12 cellular contexts compared by ENCODE assay signal in the genomic region with DNA sequence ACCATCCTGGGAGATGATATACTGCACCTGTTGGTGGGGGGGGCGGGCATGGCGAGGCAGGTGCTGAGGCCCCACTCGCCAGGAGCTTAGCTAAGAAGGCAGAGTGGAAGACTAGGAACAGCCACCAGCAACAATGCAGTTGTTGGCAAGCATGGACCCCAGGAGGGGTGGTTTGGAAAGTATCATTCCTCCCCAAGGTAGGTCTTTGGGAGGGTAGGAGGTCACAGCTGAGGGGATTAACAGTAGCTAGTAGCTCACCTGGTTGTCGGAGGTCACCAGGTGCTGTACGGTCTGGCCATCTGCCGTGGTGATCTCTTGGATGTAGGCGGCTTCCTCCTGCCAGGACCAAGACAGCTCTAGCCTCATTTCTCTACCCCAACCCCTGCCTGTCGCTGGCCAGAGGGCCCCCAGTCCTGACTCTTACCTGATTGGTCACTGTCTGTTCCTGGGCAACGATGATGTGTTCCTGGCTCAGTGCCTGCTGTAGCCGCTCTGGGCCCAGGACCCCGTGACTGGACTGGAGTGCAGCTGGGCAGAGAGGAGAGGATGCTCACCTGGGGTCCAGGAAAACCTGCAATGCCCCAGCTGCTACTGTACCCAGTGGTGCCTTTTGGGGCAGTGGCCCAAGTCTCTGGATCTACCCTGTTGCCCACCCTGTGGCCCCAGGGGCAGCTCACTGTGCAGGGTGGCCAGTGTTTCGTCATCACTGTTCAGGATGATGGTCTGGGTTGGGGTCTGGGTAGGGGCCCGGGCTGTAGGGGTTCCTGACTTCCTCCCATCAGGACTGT. TPM values are rescaled to one million over a fixed set of nuclear protein-coding genes. Genes with fewer than 3 reads are reported as not detected.
DNase-seq lines count a peak whose midpoint lies in the region; ATAC-seq, FAIRE-seq and TF ChIP-seq lines count a peak whose summit lies in the region.
"Had no signal": no experiment of that assay in that cellular context is flagged by ENCODE, and none has a peak within 500 bp of the region (broad histone marks: within the 10 kb centered on the region; RNA-seq: fewer than 3 reads in every experiment).

No MANE protein-coding gene starts in this region.

- POLR2A ChIA-PET in GM12878 (lab: Charles Lee): interaction anchor here (0.6 to 3.2 kb wide), 4 partner anchors 8 to 15 kb away, joined by 3 to 13 read pairs (median 4); no protein-coding TSS in a partner anchor

- intact Hi-C loops in Right ventricle myocardium inferior (cut with DNase I) (no loop called here), Right ventricle myocardium superior (cut with DNase I) (no loop called here), GM12878 (cut with micrococcal nuclease; ENCODE audit: unreplicated experiment) (no loop called here)

- no peaks in the 10 kb centered on the region for H3K27me3 Mint-ChIP-seq in type B pancreatic cell

- no peak overlapping the region for H2AFZ ChIP-seq in GM12878 (ENCODE audit: control insufficient read depth, low read depth, low read length)

- SMC1A ChIA-PET in GM12878 (lab: Charles Lee; ENCODE audit: uncharacterized antibody, unreplicated experiment): interaction anchor here (1.4 kb wide), 1 partner anchor 22 kb away, joined by 3 read pairs; a partner anchor contains a TSS

- no peaks in the 10 kb centered on the region for H3K27me3 ChIP-seq in GM12878 (replicated peaks in 1 of 2; ENCODE audit: control insufficient read depth in 2 of 2, insufficient read depth in 2 of 2, low read length in 1 of 2)

- WGBS in GM12878 (ENCODE audit: insufficient coverage, insufficient replicate concordance, low lambda C conversion rate, missing lambda C conversion rate): 85% methylated on average over 12 of the region's 13 CpGs

- H3K4me1 ChIP-seq in GM12878 (ENCODE audit: control insufficient read depth, insufficient read depth, low read length): peaks cover 3% of the 10 kb centered on the region; the same call in 1 of the 2 replicates

- no peak overlapping the region for H3K4me2 ChIP-seq in GM12878 (ENCODE audit: control insufficient read depth, insufficient read depth)

- peak overlapping the region; percentile 37 for H3K27ac Mint-ChIP-seq in type B pancreatic cell

- H3K4me1 Mint-ChIP-seq in type B pancreatic cell (ENCODE audit: unreplicated experiment): no peaks in the 10 kb centered on the region

- H3K27ac ChIP-seq in GM12878 (ENCODE audit: control insufficient read depth, insufficient read depth): no peak overlapping the region

- RAD21 ChIA-PET in GM12878 (lab: Charles Lee; ENCODE audit: unreplicated experiment): interaction anchor here (0.6 to 0.7 kb wide), 2 partner anchors 11 to 15 kb away, joined by 3 read pairs; no protein-coding TSS in a partner anchor

- H3K36me3 Mint-ChIP-seq in type B pancreatic cell: peaks cover 4% of the 10 kb centered on the region

- no peak for ATAC-seq in Right ventricle myocardium inferior
- no peak for ATAC-seq in Right ventricle myocardium superior (ENCODE audit: poor library complexity)
- no peak for ATAC-seq in GM12878
- no peak for ATAC-seq in HG02938 (IDR thresholded peaks at IDR 0.05; ENCODE audit: unreplicated experiment)

- FAIRE-seq in GM12878 (lab: Jason Lieb, UNC): no peak
- FAIRE-seq: islet of Langerhans had no signal

- no peaks in the 10 kb centered on the region for H3K79me2 ChIP-seq in GM12878 (ENCODE audit: control insufficient read depth, insufficient read depth, low read length)

- in situ Hi-C loops in GM12878 (cut with MboI): no loop called here

- BruUV-seq in GM12878 (replicated peaks; lab: Mats Ljungman, UMichigan): no TSS peak

- no peak overlapping the region for H3K4me3 ChIP-seq in GM12878

- H3K36me3 ChIP-seq in GM12878 (ENCODE audit: control insufficient read depth in 2 of 2, insufficient read depth in 2 of 2, low read length in 1 of 2): peaks cover 14 to 59% of the 10 kb centered on the region in 2 experiments

- CTCF ChIA-PET in GM12878 (lab: Yijun Ruan, JAX): interaction anchor here (1.2 to 8.0 kb wide), 2 partner anchors 12 to 20 kb away, joined by 4 to 33 read pairs; no protein-coding TSS in a partner anchor

- no peak for TF ChIP-seq EP300 in GM12878 (IDR thresholded peaks at IDR 0.05; ENCODE audit: borderline replicate concordance in 1 of 2, control insufficient read depth in 1 of 2, low read depth in 2 of 2, low read length in 2 of 2)

- no peaks in the 10 kb centered on the region for H4K20me1 ChIP-seq in GM12878 (ENCODE audit: control insufficient read depth, insufficient read depth)

- DNase-seq in Right ventricle myocardium inferior (ENCODE audit: missing footprints) (peak; percentile 56), Right ventricle myocardium superior (no peak), GM12878 (ENCODE audit: low read depth, low spot score) (no peak), type B pancreatic cell (ENCODE audit: extremely low spot score, unreplicated experiment) (no peak), NCI-H1048 (lab: John Stamatoyannopoulos, UW) (no peak)
- DNase-seq: activated CD8-positive, alpha-beta memory T cell treated with anti-CD3 and anti-CD28 coated beads for 24 hours; dermis blood vessel endothelial cell; NCI-H510A treated with DMSO at 0.1 percent for 48 hours; stimulated activated CD4-positive, alpha-beta T cell treated with anti-CD3 and anti-CD28 coated beads, Interleukin-2, amount 100 ng/mL, for 24 hours; stimulated activated naive CD4-positive, alpha-beta T cell treated with Interleukin-2 at 50 U/mL for 16 hours had no signal

- no peak overlapping the region for H3K9ac ChIP-seq in GM12878 (ENCODE audit: control insufficient read depth, insufficient read depth, low read length)

- H3K4me3 Mint-ChIP-seq in type B pancreatic cell: no peak overlapping the region

- H3K9me3 ChIP-seq in GM12878 (replicated peaks; ENCODE audit: control insufficient read depth, insufficient read depth, low read length): no peaks in the 10 kb centered on the region

- peak; percentile 33 for TF ChIP-seq POLR2A in GM12878 (IDR thresholded peaks at IDR 0.05; ENCODE audit: low read depth, low read length)

- no peak for TF ChIP-seq RAD21 in GM12878 (IDR thresholded peaks at IDR 0.05; ENCODE audit: insufficient read depth, low read depth, low read length)

- no peaks in the 10 kb centered on the region for H3K9me3 Mint-ChIP-seq in type B pancreatic cell

- TF ChIP-seq CTCF in GM12878 (IDR thresholded peaks at IDR 0.05 in 2 of 3, conservative IDR thresholded peaks at IDR 0.05 in 1 of 3; ENCODE audit: control insufficient read depth in 2 of 3, extremely low read depth in 1 of 3, insufficient read depth in 1 of 3, low read depth in 3 of 3, low read length in 3 of 3): no peak
- no peak for TF ChIP-seq CTCF in type B pancreatic cell (conservative IDR thresholded peaks at IDR 0.05)

RNA-seq across cellular contexts. Expression of a gene that starts 15.3 kb away (rescaled TPM):
- total RNA-seq in Right ventricle myocardium inferior: 22.5 TPM
- 21.8 TPM for total RNA-seq in Right ventricle myocardium superior
- 23.3 and 27.4 TPM in 2 replicates for total RNA-seq in GM12878 (2013; cell fraction: nucleolus; rRNA removed)
- 13.8 and 14.3 TPM in 2 replicates for total RNA-seq in GM12878 (2014; rRNA removed)
- 7.7 and 9.9 TPM in 2 replicates for total RNA-seq in GM12878 (2014; rRNA removed; fragmentation: Illumina TruSeq; extraction: Trizol)
- total RNA-seq in GM12878 (2021): 29.2 and 29.9 TPM in 2 replicates
- polyA plus RNA-seq in GM12878 (2011; ENCODE audit: low read depth): 18.3 TPM
- 9.6 and 13.3 TPM in 2 replicates for polyA plus RNA-seq in GM12878 (2011; rRNA removed)
- 23.5 and 24.0 TPM in 2 replicates for polyA plus RNA-seq in GM12878 (2011; cell fraction: cytosol; rRNA removed)
- polyA plus RNA-seq in GM12878 (2011; cell fraction: nucleus; rRNA removed): 53.5 and 55.4 TPM in 2 replicates
- polyA plus RNA-seq in GM12878 (2012): 26.9 and 34.4 TPM in 2 replicates
- polyA plus RNA-seq in GM12878 (2014; fragmentation: Illumina TruSeq; extraction: Trizol): 13.4 and 23.4 TPM in 2 replicates
- 10 to 100 TPM in 1 of 2 experiments, 1 to 10 TPM in 1; 8.4 to 10.1 TPM for polyA plus RNA-seq in GM12878 (2014; fragmentation: Nextera tagmentation; extraction: Ambion mirVana)
- 21.4 and 22.5 TPM in 2 replicates for polyA plus RNA-seq in GM12878 (2014; rRNA removed)
- 10 to 100 TPM; 32.7 to 32.9 TPM for polyA plus RNA-seq in GM12878 (2016; fragmentation: Nextera tagmentation; extraction: Ambion mirVana)
- polyA minus RNA-seq in GM12878 (2011; rRNA and poly(A)+ RNA removed): 15.1 and 24.4 TPM in 2 replicates
- polyA minus RNA-seq in GM12878 (2011; cell fraction: cytosol; rRNA and poly(A)+ RNA removed): 9.4 and 9.8 TPM in 2 replicates
- polyA minus RNA-seq in GM12878 (2011; cell fraction: nucleus; rRNA and poly(A)+ RNA removed): 27.7 and 40.9 TPM in 2 replicates
- 35.0 and 37.6 TPM in 2 replicates for total RNA-seq in type B pancreatic cell (ENCODE audit: low replicate concordance)

RNA-seq across cellular contexts. Expression of a gene that starts 22.3 kb away (rescaled TPM):
- 9.7 TPM for total RNA-seq in Right ventricle myocardium inferior
- 7.6 TPM for total RNA-seq in Right ventricle myocardium superior
- total RNA-seq in GM12878 (2013; cell fraction: nucleolus; rRNA removed): 110 and 127 TPM in 2 replicates
- total RNA-seq in GM12878 (2014; rRNA removed): 19.9 and 24.2 TPM in 2 replicates
- total RNA-seq in GM12878 (2014; rRNA removed; fragmentation: Illumina TruSeq; extraction: Trizol): 10.5 and 12.3 TPM in 2 replicates
- total RNA-seq in GM12878 (2021): 25.0 and 30.1 TPM in 2 replicates
- polyA plus RNA-seq in GM12878 (2011; ENCODE audit: low read depth): 6.9 TPM
- 5.0 and 11.4 TPM in 2 replicates for polyA plus RNA-seq in GM12878 (2011; rRNA removed)
- 13.1 and 18.1 TPM in 2 replicates for polyA plus RNA-seq in GM12878 (2011; cell fraction: cytosol; rRNA removed)
- 80.6 and 103 TPM in 2 replicates for polyA plus RNA-seq in GM12878 (2011; cell fraction: nucleus; rRNA removed)
- polyA plus RNA-seq in GM12878 (2012): 13.7 and 15.3 TPM in 2 replicates
- 3.4 and 12.5 TPM in 2 replicates for polyA plus RNA-seq in GM12878 (2014; fragmentation: Illumina TruSeq; extraction: Trizol)
- polyA plus RNA-seq in GM12878 (2014; fragmentation: Nextera tagmentation; extraction: Ambion mirVana): 1 to 10 TPM in 1 of 2 experiments, under 1 TPM in 1; 0.74 to 1.2 TPM
- polyA plus RNA-seq in GM12878 (2014; rRNA removed): 24.8 and 27.2 TPM in 2 replicates
- 10 to 100 TPM; 16.5 to 19.5 TPM for polyA plus RNA-seq in GM12878 (2016; fragmentation: Nextera tagmentation; extraction: Ambion mirVana)
- polyA minus RNA-seq in GM12878 (2011; rRNA and poly(A)+ RNA removed): 28.2 and 32.4 TPM in 2 replicates
- polyA minus RNA-seq in GM12878 (2011; cell fraction: cytosol; rRNA and poly(A)+ RNA removed): 6.3 and 9.9 TPM in 2 replicates
- 45.3 and 81.1 TPM in 2 replicates for polyA minus RNA-seq in GM12878 (2011; cell fraction: nucleus; rRNA and poly(A)+ RNA removed)
- 19.9 and 23.6 TPM in 2 replicates for total RNA-seq in type B pancreatic cell (ENCODE audit: low replicate concordance)

RNA-seq across cellular contexts. Expression of a gene that starts 37.8 kb away (rescaled TPM):
- total RNA-seq in Right ventricle myocardium inferior: 156 TPM
- total RNA-seq in Right ventricle myocardium superior: 118 TPM
- 14.6 and 15.7 TPM in 2 replicates for total RNA-seq in GM12878 (2013; cell fraction: nucleolus; rRNA removed)
- total RNA-seq in GM12878 (2014; rRNA removed): 9.2 and 10.6 TPM in 2 replicates
- total RNA-seq in GM12878 (2014; rRNA removed; fragmentation: Illumina TruSeq; extraction: Trizol): 4.0 and 4.1 TPM in 2 replicates
- 9.7 and 10.8 TPM in 2 replicates for total RNA-seq in GM12878 (2021)
- 5.7 TPM for polyA plus RNA-seq in GM12878 (2011; ENCODE audit: low read depth)
- 3.1 and 4.9 TPM in 2 replicates for polyA plus RNA-seq in GM12878 (2011; rRNA removed)
- 8.8 and 9.1 TPM in 2 replicates for polyA plus RNA-seq in GM12878 (2011; cell fraction: cytosol; rRNA removed)
- 4.1 and 4.6 TPM in 2 replicates for polyA plus RNA-seq in GM12878 (2011; cell fraction: nucleus; rRNA removed)
- polyA plus RNA-seq in GM12878 (2012): 11.3 and 16.6 TPM in 2 replicates
- polyA plus RNA-seq in GM12878 (2014; fragmentation: Illumina TruSeq; extraction: Trizol): 2.6 and 6.1 TPM in 2 replicates
- 1 to 10 TPM; 1.6 TPM for polyA plus RNA-seq in GM12878 (2014; fragmentation: Nextera tagmentation; extraction: Ambion mirVana)
- polyA plus RNA-seq in GM12878 (2014; rRNA removed): 9.1 and 9.9 TPM in 2 replicates
- polyA plus RNA-seq in GM12878 (2016; fragmentation: Nextera tagmentation; extraction: Ambion mirVana): 10 to 100 TPM; 12.4 to 17.0 TPM
- 2.6 and 6.4 TPM in 2 replicates for polyA minus RNA-seq in GM12878 (2011; rRNA and poly(A)+ RNA removed)
- polyA minus RNA-seq in GM12878 (2011; cell fraction: cytosol; rRNA and poly(A)+ RNA removed): 0.62 and 0.94 TPM in 2 replicates
- 0.77 and 1.5 TPM in 2 replicates for polyA minus RNA-seq in GM12878 (2011; cell fraction: nucleus; rRNA and poly(A)+ RNA removed)
- total RNA-seq in type B pancreatic cell (ENCODE audit: low replicate concordance): 40.7 and 96.5 TPM in 2 replicates

RNA-seq across cellular contexts. Expression of a gene that starts 58.6 kb away (rescaled TPM):
- 113 TPM for total RNA-seq in Right ventricle myocardium inferior
- total RNA-seq in Right ventricle myocardium superior: 113 TPM
- 84.3 and 84.6 TPM in 2 replicates for total RNA-seq in GM12878 (2013; cell fraction: nucleolus; rRNA removed)
- total RNA-seq in GM12878 (2014; rRNA removed): 21.6 and 29.1 TPM in 2 replicates
- 19.5 and 21.7 TPM in 2 replicates for total RNA-seq in GM12878 (2014; rRNA removed; fragmentation: Illumina TruSeq; extraction: Trizol)
- 41.5 and 42.1 TPM in 2 replicates for total RNA-seq in GM12878 (2021)
- 20.7 TPM for polyA plus RNA-seq in GM12878 (2011; ENCODE audit: low read depth)
- polyA plus RNA-seq in GM12878 (2011; rRNA removed): 16.3 and 30.3 TPM in 2 replicates
- 50.5 and 59.5 TPM in 2 replicates for polyA plus RNA-seq in GM12878 (2011; cell fraction: cytosol; rRNA removed)
- polyA plus RNA-seq in GM12878 (2011; cell fraction: nucleus; rRNA removed): 150 and 165 TPM in 2 replicates
- polyA plus RNA-seq in GM12878 (2012): 37.9 and 40.3 TPM in 2 replicates
- polyA plus RNA-seq in GM12878 (2014; fragmentation: Illumina TruSeq; extraction: Trizol): 37.9 and 47.1 TPM in 2 replicates
- polyA plus RNA-seq in GM12878 (2014; fragmentation: Nextera tagmentation; extraction: Ambion mirVana): 1 to 10 TPM; 7.1 to 8.6 TPM
- 42.2 and 44.1 TPM in 2 replicates for polyA plus RNA-seq in GM12878 (2014; rRNA removed)
- 10 to 100 TPM; 61.0 to 67.0 TPM for polyA plus RNA-seq in GM12878 (2016; fragmentation: Nextera tagmentation; extraction: Ambion mirVana)
- polyA minus RNA-seq in GM12878 (2011; rRNA and poly(A)+ RNA removed): 50.5 and 51.0 TPM in 2 replicates
- 19.1 and 22.4 TPM in 2 replicates for polyA minus RNA-seq in GM12878 (2011; cell fraction: cytosol; rRNA and poly(A)+ RNA removed)
- 56.5 and 84.8 TPM in 2 replicates for polyA minus RNA-seq in GM12878 (2011; cell fraction: nucleus; rRNA and poly(A)+ RNA removed)
- 142 and 174 TPM in 2 replicates for total RNA-seq in type B pancreatic cell (ENCODE audit: low replicate concordance)

RNA-seq across cellular contexts. Expression of a gene that starts 58.7 kb away (rescaled TPM):
- total RNA-seq in Right ventricle myocardium inferior (5.0 TPM), Right ventricle myocardium superior (6.5 TPM), GM12878 (2014; rRNA removed) (5.8 and 7.0 TPM in 2 replicates), GM12878 (2014; rRNA removed; fragmentation: Illumina TruSeq; extraction: Trizol) (1.2 TPM in 2 replicates), GM12878 (2021) (4.7 and 5.7 TPM in 2 replicates), type B pancreatic cell (ENCODE audit: low replicate concordance) (6.4 TPM in 2 replicates)
- total RNA-seq in GM12878 (2013; cell fraction: nucleolus; rRNA removed): 9.5 and 9.7 TPM in 2 replicates
- 0.46 TPM for polyA plus RNA-seq in GM12878 (2011; ENCODE audit: low read depth)
- polyA plus RNA-seq in GM12878 (2011; rRNA removed) (0.42 and 0.53 TPM in 2 replicates), GM12878 (2014; fragmentation: Illumina TruSeq; extraction: Trizol) (1.0 TPM in 1 of 2 replicates, not detected in the other), GM12878 (2014; fragmentation: Nextera tagmentation; extraction: Ambion mirVana) (1 to 10 TPM in 1 of 2 experiments, under 1 TPM in 1; 0.97 to 1.8 TPM), GM12878 (2014; rRNA removed) (6.5 and 6.9 TPM in 2 replicates), GM12878 (2016; fragmentation: Nextera tagmentation; extraction: Ambion mirVana) (1 to 10 TPM; 3.7 to 4.1 TPM)
- 1.3 and 2.1 TPM in 2 replicates for polyA plus RNA-seq in GM12878 (2011; cell fraction: cytosol; rRNA removed)
- polyA plus RNA-seq in GM12878 (2011; cell fraction: nucleus; rRNA removed): 2.0 and 2.8 TPM in 2 replicates
- 2.4 and 3.4 TPM in 2 replicates for polyA plus RNA-seq in GM12878 (2012)
- 0.22 and 2.3 TPM in 2 replicates for polyA minus RNA-seq in GM12878 (2011; rRNA and poly(A)+ RNA removed)
- polyA minus RNA-seq in GM12878 (2011; cell fraction: cytosol; rRNA and poly(A)+ RNA removed): 1.1 and 1.9 TPM in 2 replicates
- polyA minus RNA-seq in GM12878 (2011; cell fraction: nucleus; rRNA and poly(A)+ RNA removed): 2.4 and 5.9 TPM in 2 replicates
